3 cellular contexts compared by ENCODE assay signal in the genomic region with DNA sequence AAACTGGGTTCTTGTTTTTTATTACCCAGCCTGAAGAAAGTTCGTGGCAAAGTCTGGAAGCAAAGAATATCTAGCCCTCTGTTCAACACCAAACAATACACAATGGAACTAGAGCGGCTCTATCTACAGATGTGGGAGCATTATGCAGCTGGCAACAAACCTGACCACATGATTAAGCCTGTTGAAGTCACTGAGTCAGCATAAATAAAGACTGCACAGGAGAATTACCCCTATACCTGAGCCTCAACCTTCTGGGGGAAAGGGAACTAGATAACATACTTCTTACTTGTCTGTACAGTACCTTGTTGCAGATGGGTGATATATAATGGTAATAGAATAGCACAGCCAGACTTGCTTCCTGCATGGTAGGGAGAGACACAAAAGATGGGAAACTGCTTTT.
TF ChIP-seq lines count a peak whose summit lies in the region.

No MANE protein-coding gene starts in this region.

TF ChIP-seq in A549, 52 proteins besides CTCF, POLR2A, EP300 and RAD21:
- TF ChIP-seq MAFK (IDR thresholded peaks at IDR 0.05; ENCODE audit: partially characterized antibody) = peak; percentile 88
- TF ChIP-seq JUNB (IDR thresholded peaks at IDR 0.05) = no peak

TF ChIP-seq in K562, 482 proteins besides CTCF, POLR2A, EP300 and RAD21:
- TF ChIP-seq C11orf30 (IDR thresholded peaks at IDR 0.05; ENCODE audit: low read depth) (peak; percentile 80), MAFF (IDR thresholded peaks at IDR 0.05; ENCODE audit: low read length) (peak; percentile 77), MAFK (IDR thresholded peaks at IDR 0.05; ENCODE audit: low read length) (peak; percentile 73), ZNF316 (IDR thresholded peaks at IDR 0.05) (peak; percentile 87), MAFG (tag; conservative IDR thresholded peaks at IDR 0.05) (peak; percentile 53), TOE1 (IDR thresholded peaks at IDR 0.05; ENCODE audit: borderline replicate concordance) (no peak), TOE1 (CRISPR knock-in tag; IDR thresholded peaks at IDR 0.05; ENCODE audit: borderline replicate concordance, low read depth) (no peak), ZNF23 (CRISPR knock-in tag; IDR thresholded peaks at IDR 0.05) (no peak), RBM39 (optimal IDR thresholded peaks at IDR 0.05; ENCODE audit: low read depth, low read length) (no peak)
- TF ChIP-seq, protein P1, sequence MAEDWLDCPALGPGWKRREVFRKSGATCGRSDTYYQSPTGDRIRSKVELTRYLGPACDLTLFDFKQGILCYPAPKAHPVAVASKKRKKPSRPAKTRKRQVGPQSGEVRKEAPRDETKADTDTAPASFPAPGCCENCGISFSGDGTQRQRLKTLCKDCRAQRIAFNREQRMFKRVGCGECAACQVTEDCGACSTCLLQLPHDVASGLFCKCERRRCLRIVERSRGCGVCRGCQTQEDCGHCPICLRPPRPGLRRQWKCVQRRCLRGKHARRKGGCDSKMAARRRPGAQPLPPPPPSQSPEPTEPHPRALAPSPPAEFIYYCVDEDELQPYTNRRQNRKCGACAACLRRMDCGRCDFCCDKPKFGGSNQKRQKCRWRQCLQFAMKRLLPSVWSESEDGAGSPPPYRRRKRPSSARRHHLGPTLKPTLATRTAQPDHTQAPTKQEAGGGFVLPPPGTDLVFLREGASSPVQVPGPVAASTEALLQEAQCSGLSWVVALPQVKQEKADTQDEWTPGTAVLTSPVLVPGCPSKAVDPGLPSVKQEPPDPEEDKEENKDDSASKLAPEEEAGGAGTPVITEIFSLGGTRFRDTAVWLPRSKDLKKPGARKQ (CRISPR knock-in tag; IDR thresholded peaks at IDR 0.05) = no peak
- TF ChIP-seq, protein P2, sequence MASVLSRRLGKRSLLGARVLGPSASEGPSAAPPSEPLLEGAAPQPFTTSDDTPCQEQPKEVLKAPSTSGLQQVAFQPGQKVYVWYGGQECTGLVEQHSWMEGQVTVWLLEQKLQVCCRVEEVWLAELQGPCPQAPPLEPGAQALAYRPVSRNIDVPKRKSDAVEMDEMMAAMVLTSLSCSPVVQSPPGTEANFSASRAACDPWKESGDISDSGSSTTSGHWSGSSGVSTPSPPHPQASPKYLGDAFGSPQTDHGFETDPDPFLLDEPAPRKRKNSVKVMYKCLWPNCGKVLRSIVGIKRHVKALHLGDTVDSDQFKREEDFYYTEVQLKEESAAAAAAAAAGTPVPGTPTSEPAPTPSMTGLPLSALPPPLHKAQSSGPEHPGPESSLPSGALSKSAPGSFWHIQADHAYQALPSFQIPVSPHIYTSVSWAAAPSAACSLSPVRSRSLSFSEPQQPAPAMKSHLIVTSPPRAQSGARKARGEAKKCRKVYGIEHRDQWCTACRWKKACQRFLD (CRISPR knock-in tag; IDR thresholded peaks at IDR 0.05) = no peak

TF ChIP-seq in GM23338, 12 proteins besides CTCF, POLR2A, EP300 and RAD21:
- TF ChIP-seq STAT1 (IDR thresholded peaks at IDR 0.05; ENCODE audit: unreplicated experiment) = no peak
- TF ChIP-seq, protein P3, sequence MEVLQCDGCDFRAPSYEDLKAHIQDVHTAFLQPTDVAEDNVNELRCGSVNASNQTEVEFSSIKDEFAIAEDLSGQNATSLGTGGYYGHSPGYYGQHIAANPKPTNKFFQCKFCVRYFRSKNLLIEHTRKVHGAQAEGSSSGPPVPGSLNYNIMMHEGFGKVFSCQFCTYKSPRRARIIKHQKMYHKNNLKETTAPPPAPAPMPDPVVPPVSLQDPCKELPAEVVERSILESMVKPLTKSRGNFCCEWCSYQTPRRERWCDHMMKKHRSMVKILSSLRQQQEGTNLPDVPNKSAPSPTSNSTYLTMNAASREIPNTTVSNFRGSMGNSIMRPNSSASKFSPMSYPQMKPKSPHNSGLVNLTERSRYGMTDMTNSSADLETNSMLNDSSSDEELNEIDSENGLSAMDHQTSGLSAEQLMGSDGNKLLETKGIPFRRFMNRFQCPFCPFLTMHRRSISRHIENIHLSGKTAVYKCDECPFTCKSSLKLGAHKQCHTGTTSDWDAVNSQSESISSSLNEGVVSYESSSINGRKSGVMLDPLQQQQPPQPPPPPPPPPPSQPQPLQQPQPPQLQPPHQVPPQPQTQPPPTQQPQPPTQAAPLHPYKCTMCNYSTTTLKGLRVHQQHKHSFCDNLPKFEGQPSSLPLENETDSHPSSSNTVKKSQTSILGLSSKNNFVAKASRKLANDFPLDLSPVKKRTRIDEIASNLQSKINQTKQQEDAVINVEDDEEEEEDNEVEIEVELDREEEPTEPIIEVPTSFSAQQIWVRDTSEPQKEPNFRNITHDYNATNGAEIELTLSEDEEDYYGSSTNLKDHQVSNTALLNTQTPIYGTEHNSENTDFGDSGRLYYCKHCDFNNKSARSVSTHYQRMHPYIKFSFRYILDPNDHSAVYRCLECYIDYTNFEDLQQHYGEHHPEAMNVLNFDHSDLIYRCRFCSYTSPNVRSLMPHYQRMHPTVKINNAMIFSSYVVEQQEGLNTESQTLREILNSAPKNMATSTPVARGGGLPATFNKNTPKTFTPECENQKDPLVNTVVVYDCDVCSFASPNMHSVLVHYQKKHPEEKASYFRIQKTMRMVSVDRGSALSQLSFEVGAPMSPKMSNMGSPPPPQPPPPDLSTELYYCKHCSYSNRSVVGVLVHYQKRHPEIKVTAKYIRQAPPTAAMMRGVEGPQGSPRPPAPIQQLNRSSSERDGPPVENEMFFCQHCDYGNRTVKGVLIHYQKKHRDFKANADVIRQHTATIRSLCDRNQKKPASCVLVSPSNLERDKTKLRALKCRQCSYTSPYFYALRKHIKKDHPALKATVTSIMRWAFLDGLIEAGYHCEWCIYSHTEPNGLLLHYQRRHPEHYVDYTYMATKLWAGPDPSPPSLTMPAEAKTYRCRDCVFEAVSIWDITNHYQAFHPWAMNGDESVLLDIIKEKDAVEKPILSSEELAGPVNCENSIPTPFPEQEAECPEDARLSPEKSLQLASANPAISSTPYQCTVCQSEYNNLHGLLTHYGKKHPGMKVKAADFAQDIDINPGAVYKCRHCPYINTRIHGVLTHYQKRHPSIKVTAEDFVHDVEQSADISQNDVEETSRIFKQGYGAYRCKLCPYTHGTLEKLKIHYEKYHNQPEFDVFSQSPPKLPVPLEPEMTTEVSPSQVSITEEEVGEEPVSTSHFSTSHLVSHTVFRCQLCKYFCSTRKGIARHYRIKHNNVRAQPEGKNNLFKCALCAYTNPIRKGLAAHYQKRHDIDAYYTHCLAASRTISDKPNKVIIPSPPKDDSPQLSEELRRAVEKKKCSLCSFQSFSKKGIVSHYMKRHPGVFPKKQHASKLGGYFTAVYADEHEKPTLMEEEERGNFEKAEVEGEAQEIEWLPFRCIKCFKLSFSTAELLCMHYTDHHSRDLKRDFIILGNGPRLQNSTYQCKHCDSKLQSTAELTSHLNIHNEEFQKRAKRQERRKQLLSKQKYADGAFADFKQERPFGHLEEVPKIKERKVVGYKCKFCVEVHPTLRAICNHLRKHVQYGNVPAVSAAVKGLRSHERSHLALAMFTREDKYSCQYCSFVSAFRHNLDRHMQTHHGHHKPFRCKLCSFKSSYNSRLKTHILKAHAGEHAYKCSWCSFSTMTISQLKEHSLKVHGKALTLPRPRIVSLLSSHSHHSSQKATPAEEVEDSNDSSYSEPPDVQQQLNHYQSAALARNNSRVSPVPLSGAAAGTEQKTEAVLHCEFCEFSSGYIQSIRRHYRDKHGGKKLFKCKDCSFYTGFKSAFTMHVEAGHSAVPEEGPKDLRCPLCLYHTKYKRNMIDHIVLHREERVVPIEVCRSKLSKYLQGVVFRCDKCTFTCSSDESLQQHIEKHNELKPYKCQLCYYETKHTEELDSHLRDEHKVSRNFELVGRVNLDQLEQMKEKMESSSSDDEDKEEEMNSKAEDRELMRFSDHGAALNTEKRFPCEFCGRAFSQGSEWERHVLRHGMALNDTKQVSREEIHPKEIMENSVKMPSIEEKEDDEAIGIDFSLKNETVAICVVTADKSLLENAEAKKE (CRISPR knock-in tag; IDR thresholded peaks at IDR 0.05) = no peak
- no peak for TF ChIP-seq EZH2 (IDR thresholded peaks at IDR 0.05; ENCODE audit: low read depth, unreplicated experiment)
- no peak for TF ChIP-seq JUNB (IDR thresholded peaks at IDR 0.05; ENCODE audit: unreplicated experiment)
- TF ChIP-seq, protein P4, sequence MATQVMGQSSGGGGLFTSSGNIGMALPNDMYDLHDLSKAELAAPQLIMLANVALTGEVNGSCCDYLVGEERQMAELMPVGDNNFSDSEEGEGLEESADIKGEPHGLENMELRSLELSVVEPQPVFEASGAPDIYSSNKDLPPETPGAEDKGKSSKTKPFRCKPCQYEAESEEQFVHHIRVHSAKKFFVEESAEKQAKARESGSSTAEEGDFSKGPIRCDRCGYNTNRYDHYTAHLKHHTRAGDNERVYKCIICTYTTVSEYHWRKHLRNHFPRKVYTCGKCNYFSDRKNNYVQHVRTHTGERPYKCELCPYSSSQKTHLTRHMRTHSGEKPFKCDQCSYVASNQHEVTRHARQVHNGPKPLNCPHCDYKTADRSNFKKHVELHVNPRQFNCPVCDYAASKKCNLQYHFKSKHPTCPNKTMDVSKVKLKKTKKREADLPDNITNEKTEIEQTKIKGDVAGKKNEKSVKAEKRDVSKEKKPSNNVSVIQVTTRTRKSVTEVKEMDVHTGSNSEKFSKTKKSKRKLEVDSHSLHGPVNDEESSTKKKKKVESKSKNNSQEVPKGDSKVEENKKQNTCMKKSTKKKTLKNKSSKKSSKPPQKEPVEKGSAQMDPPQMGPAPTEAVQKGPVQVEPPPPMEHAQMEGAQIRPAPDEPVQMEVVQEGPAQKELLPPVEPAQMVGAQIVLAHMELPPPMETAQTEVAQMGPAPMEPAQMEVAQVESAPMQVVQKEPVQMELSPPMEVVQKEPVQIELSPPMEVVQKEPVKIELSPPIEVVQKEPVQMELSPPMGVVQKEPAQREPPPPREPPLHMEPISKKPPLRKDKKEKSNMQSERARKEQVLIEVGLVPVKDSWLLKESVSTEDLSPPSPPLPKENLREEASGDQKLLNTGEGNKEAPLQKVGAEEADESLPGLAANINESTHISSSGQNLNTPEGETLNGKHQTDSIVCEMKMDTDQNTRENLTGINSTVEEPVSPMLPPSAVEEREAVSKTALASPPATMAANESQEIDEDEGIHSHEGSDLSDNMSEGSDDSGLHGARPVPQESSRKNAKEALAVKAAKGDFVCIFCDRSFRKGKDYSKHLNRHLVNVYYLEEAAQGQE (IDR thresholded peaks at IDR 0.05; ENCODE audit: unreplicated experiment) = no peak
- TF ChIP-seq CREB1 (CRISPR knock-in tag; IDR thresholded peaks at IDR 0.05; ENCODE audit: low read depth) = no peak
- no peak for TF ChIP-seq ZNF114 (CRISPR knock-in tag; IDR thresholded peaks at IDR 0.05)
- no peak for TF ChIP-seq ZNF331 (CRISPR knock-in tag; IDR thresholded peaks at IDR 0.05; ENCODE audit: low read depth)
- TF ChIP-seq POLR2AphosphoS5 (IDR thresholded peaks at IDR 0.05; ENCODE audit: low read depth) = no peak
- TF ChIP-seq NANOG (IDR thresholded peaks at IDR 0.05; ENCODE audit: borderline replicate concordance) = no peak
- no peak for TF ChIP-seq EZH2phosphoT487 (IDR thresholded peaks at IDR 0.05; ENCODE audit: unreplicated experiment)
- TF ChIP-seq, protein P5, sequence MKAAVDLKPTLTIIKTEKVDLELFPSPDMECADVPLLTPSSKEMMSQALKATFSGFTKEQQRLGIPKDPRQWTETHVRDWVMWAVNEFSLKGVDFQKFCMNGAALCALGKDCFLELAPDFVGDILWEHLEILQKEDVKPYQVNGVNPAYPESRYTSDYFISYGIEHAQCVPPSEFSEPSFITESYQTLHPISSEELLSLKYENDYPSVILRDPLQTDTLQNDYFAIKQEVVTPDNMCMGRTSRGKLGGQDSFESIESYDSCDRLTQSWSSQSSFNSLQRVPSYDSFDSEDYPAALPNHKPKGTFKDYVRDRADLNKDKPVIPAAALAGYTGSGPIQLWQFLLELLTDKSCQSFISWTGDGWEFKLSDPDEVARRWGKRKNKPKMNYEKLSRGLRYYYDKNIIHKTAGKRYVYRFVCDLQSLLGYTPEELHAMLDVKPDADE (IDR thresholded peaks at IDR 0.05) = no peak
TF ChIP-seq in GM23338: peak in this region for 0.
